In genomic region chr15:100229181-100230163, GRCh38 we compare ENCODE assay signal across 20 cellular contexts.
DNase-seq lines count a peak whose midpoint lies in the region; ATAC-seq lines count a peak whose summit lies in the region.
"Had no signal": no experiment of that assay in that cellular context is flagged by ENCODE, and none has a peak within 500 bp of the region (broad histone marks: within the 10 kb centered on the region; RNA-seq: fewer than 3 reads in every experiment).

No MANE protein-coding gene starts in this region.

- H3K36me3 Mint-ChIP-seq in activated CD8-positive, alpha-beta T cell treated with anti-CD3 and anti-CD28 coated beads, Interleukin-2, amount 10 ng/mL, durations not matched to agents 7 days and 5 days (ENCODE audit: low read depth), result no peaks in the 10 kb centered on the region
- no peaks in the 10 kb centered on the region for H3K36me3 Mint-ChIP-seq in naive thymus-derived CD8-positive, alpha-beta T cell
- H3K36me3 Mint-ChIP-seq: activated CD4-positive, alpha-beta memory T cell treated with anti-CD3 and anti-CD28 coated beads for 36 hours; activated naive CD4-positive, alpha-beta T cell treated with anti-CD3 and anti-CD28 coated beads, Interleukin-2, amount 50 U/mL, for 72 hours had no signal

- H3K4me3 Mint-ChIP-seq in activated CD8-positive, alpha-beta T cell treated with anti-CD3 and anti-CD28 coated beads, Interleukin-2, amount 10 ng/mL, durations not matched to agents 7 days and 5 days, result no peak overlapping the region
- peak overlapping the region in 9 of 10 donors; percentile 32 to 80 (median 65) for H3K4me3 Mint-ChIP-seq in naive thymus-derived CD8-positive, alpha-beta T cell
- H3K4me3 Mint-ChIP-seq: activated CD4-positive, alpha-beta memory T cell treated with anti-CD3 and anti-CD28 coated beads for 36 hours; activated T-cell treated with anti-CD3 and anti-CD28 coated beads, Interleukin-2, amount 50 U/mL, for 24 hours had no signal

- CTCF ChIA-PET in activated CD8-positive, alpha-beta T cell treated with anti-CD3 and anti-CD28 coated beads, Interleukin-2, amount 10 ng/mL, durations not matched to agents 7 days and 5 days (lab: Charles Lee), result interaction anchor here (1.8 kb wide), 1 partner anchor 110 kb away, joined by 6 read pairs; no protein-coding TSS in a partner anchor

- H3K27ac Mint-ChIP-seq in activated CD8-positive, alpha-beta T cell treated with anti-CD3 and anti-CD28 coated beads, Interleukin-2, amount 10 ng/mL, durations not matched to agents 7 days and 5 days, result peak overlapping the region; percentile 18
- H3K27ac Mint-ChIP-seq in naive thymus-derived CD8-positive, alpha-beta T cell, result peak overlapping the region in 9 of 10 donors; percentile 5 to 75 (median 48)
- H3K27ac Mint-ChIP-seq: activated CD4-positive, alpha-beta memory T cell treated with anti-CD3 and anti-CD28 coated beads for 36 hours; activated naive CD4-positive, alpha-beta T cell treated with anti-CD3 and anti-CD28 coated beads, Interleukin-2, amount 50 U/mL, for 72 hours; activated T-cell treated with anti-CD3 and anti-CD28 coated beads, Interleukin-2, amount 50 U/mL, for 24 hours had no signal

- ATAC-seq in activated CD8-positive, alpha-beta T cell treated with anti-CD3 and anti-CD28 coated beads, Interleukin-2, amount 10 ng/mL, durations not matched to agents 7 days and 5 days, result peak; percentile 66
- ATAC-seq in naive thymus-derived CD8-positive, alpha-beta T cell, result peak; percentile 41 to 56
- ATAC-seq in GM18498 (IDR thresholded peaks at IDR 0.05; ENCODE audit: unreplicated experiment) (no peak), GM21737 (IDR thresholded peaks at IDR 0.05; ENCODE audit: unreplicated experiment) (no peak)
- ATAC-seq: activated naive CD4-positive, alpha-beta T cell treated with anti-CD3 and anti-CD28 coated beads, Interleukin-2, amount 50 U/mL, for 72 hours; body of pancreas; HCT116; left lung had no signal

- H3K4me3 ChIP-seq in Jurkat, Clone E6-1 (ENCODE audit: low read length), result no peak overlapping the region
- H3K4me3 ChIP-seq: body of pancreas, left lung, skin epidermis had no signal

- no peaks in the 10 kb centered on the region for H3K9me3 Mint-ChIP-seq in activated CD8-positive, alpha-beta T cell treated with anti-CD3 and anti-CD28 coated beads, Interleukin-2, amount 10 ng/mL, durations not matched to agents 7 days and 5 days (ENCODE audit: insufficient read depth)
- no peaks in the 10 kb centered on the region for H3K9me3 Mint-ChIP-seq in naive thymus-derived CD8-positive, alpha-beta T cell
- H3K9me3 Mint-ChIP-seq: activated CD4-positive, alpha-beta memory T cell treated with anti-CD3 and anti-CD28 coated beads for 36 hours; activated T-cell treated with anti-CD3 and anti-CD28 coated beads, Interleukin-2, amount 50 U/mL, for 24 hours had no signal

- POLR2A ChIA-PET in activated CD8-positive, alpha-beta T cell treated with anti-CD3 and anti-CD28 coated beads, Interleukin-2, amount 10 ng/mL, durations not matched to agents 7 days and 5 days (lab: Charles Lee), result no interaction called here
- POLR2A ChIA-PET in naive thymus-derived CD8-positive, alpha-beta T cell (lab: Charles Lee), result no interaction called here

- peaks cover 24% of the 10 kb centered on the region for H3K4me1 Mint-ChIP-seq in activated CD8-positive, alpha-beta T cell treated with anti-CD3 and anti-CD28 coated beads, Interleukin-2, amount 10 ng/mL, durations not matched to agents 7 days and 5 days (ENCODE audit: low read depth)
- peaks cover 21 to 47% (median 40%) of the 10 kb centered on the region in 4 donors for H3K4me1 Mint-ChIP-seq in naive thymus-derived CD8-positive, alpha-beta T cell

- H3K27me3 Mint-ChIP-seq in activated CD8-positive, alpha-beta T cell treated with anti-CD3 and anti-CD28 coated beads, Interleukin-2, amount 10 ng/mL, durations not matched to agents 7 days and 5 days (ENCODE audit: low read depth), result peaks cover 11% of the 10 kb centered on the region
- peaks cover 0 to 13% (median 0%) of the 10 kb centered on the region in 5 donors for H3K27me3 Mint-ChIP-seq in naive thymus-derived CD8-positive, alpha-beta T cell
- H3K27me3 Mint-ChIP-seq: activated CD4-positive, alpha-beta memory T cell treated with anti-CD3 and anti-CD28 coated beads for 36 hours; activated T-cell treated with anti-CD3 and anti-CD28 coated beads, Interleukin-2, amount 50 U/mL, for 24 hours had no signal

- DNase-seq in NCI-H2029 (lab: John Stamatoyannopoulos, UW), result peak; percentile 23
- DNase-seq in NCI-H2029 treated with DMSO at 0.1 percent for 48 hours (lab: John Stamatoyannopoulos, UW), result no peak
- DNase-seq in Jurkat, Clone E6-1 (ENCODE audit: low read depth, low spot score), result peak; percentile 37
- peak; percentile 63 for DNase-seq in activated CD8-positive, alpha-beta T cell treated with anti-CD3 and anti-CD28 coated beads, Interleukin-2, amount 10 ng/mL, durations not matched to agents 7 days and 5 days
- peak in 6 of 10 donors; percentile 4 to 81 (median 58) for DNase-seq in naive thymus-derived CD8-positive, alpha-beta T cell
- DNase-seq in NCI-H1694 treated with DMSO at 0.1 percent for 48 hours (lab: John Stamatoyannopoulos, UW), result no peak
- DNase-seq: activated CD4-positive, alpha-beta memory T cell treated with anti-CD3 and anti-CD28 coated beads for 36 hours; activated T-cell treated with anti-CD3 and anti-CD28 coated beads, Interleukin-2, amount 50 U/mL, for 24 hours; AML-193; body of pancreas; left lung; NCI-H1417 treated with DMSO at 0.1 percent for 48 hours; NCI-H2171 treated with DMSO at 0.1 percent for 48 hours; NCI-H526; stimulated activated CD4-positive, alpha-beta T cell treated with anti-CD3 and anti-CD28 coated beads, Interleukin-4, amount 100 ng/mL, for 1 hour had no signal

Comparison
In these comparisons a context has a peak if more than half of its experiments do, and no peak if none do; other contexts are left out.
1. DNase-seq: peak in NCI-H2029 (single experiment), Jurkat, Clone E6-1 (single experiment), activated CD8-positive, alpha-beta T cell treated with anti-CD3 and anti-CD28 coated beads, Interleukin-2, amount 10 ng/mL, durations not matched to agents 7 days and 5 days (single experiment) and naive thymus-derived CD8-positive, alpha-beta T cell (6 of 10); none in NCI-H2029 treated with DMSO at 0.1 percent for 48 hours (single experiment) and NCI-H1694 treated with DMSO at 0.1 percent for 48 hours (single experiment).
2. ATAC-seq: peak in activated CD8-positive, alpha-beta T cell treated with anti-CD3 and anti-CD28 coated beads, Interleukin-2, amount 10 ng/mL, durations not matched to agents 7 days and 5 days (single experiment) and naive thymus-derived CD8-positive, alpha-beta T cell (2 of 2); none in GM18498 (single experiment) and GM21737 (single experiment).